Comparison of ENCODE assay signal across 16 cellular contexts in the genomic region with DNA sequence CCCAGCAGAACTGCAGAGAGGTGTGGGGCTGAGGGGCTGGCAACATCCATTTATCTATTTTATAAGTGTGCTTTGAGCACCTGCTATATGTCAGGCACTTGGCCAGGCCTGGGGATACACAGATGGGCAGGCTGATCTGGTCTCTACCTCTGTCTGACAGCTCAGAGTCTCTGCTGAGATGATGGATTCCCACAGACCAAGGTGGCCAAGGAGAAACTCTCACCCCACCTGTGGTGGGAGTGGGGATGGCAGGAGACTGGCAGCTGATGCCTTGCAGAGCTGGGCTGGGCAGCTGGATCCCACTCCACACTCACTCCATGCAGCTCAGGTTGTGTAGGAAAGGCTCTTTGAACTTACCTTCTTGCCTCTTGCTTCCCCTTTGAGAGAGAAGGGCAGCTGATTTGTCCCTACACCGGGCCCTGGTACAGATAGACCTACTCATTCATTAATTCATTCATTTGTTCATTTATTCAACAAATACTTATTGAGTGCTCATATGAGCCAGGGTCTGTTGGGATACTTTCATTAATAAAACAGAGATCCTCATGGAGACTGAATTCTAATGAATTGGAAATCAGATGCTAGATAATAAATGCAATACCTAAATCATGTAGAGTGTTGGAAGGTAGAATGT. TPM values are rescaled to one million over a fixed set of nuclear protein-coding genes. Genes with fewer than 3 reads are reported as not detected.
DNase-seq lines count a peak whose midpoint lies in the region; ATAC-seq and TF ChIP-seq lines count a peak whose summit lies in the region.
"Had no signal": no experiment of that assay in that cellular context is flagged by ENCODE, and none has a peak within 500 bp of the region (broad histone marks: within the 10 kb centered on the region; RNA-seq: fewer than 3 reads in every experiment).

No MANE protein-coding gene starts in this region.

- H3K27ac Mint-ChIP-seq in activated CD8-positive, alpha-beta T cell treated with anti-CD3 and anti-CD28 coated beads, Interleukin-2, amount 10 ng/mL, durations not matched to agents 7 days and 5 days, result no peak overlapping the region
- no peak overlapping the region for H3K27ac Mint-ChIP-seq in CD4-positive, alpha-beta T cell
- H3K27ac Mint-ChIP-seq in CD14-positive monocyte, result peak overlapping the region in 1 of 7 donors; percentile 11
- H3K27ac Mint-ChIP-seq: activated naive CD8-positive, alpha-beta T cell treated with anti-CD3 and anti-CD28 coated beads for 36 hours; CD8-positive, alpha-beta T cell had no signal

- intact Hi-C loops in CD4-positive, alpha-beta T cell (cut with DNase I, micrococcal nuclease), result no loop called here
- intact Hi-C loops in CD14-positive monocyte (cut with micrococcal nuclease), result no loop called here

- peaks cover 0 to 3% of the 10 kb centered on the region in 2 experiments for H3K27me3 ChIP-seq in mesenchymal stem cell (ENCODE audit: control insufficient read depth in 1 of 2, insufficient read depth in 1 of 2, low read length in 2 of 2)
- no peaks in the 10 kb centered on the region for H3K27me3 ChIP-seq in CD4-positive, alpha-beta T cell (ENCODE audit: control insufficient read depth, insufficient read depth, low read length)
- H3K27me3 ChIP-seq: right atrium auricular region had no signal

- no peak overlapping the region for H3K23ac ChIP-seq in mesenchymal stem cell (ENCODE audit: low read length in 2 of 2)

- H3K4me3 ChIP-seq in mesenchymal stem cell (ENCODE audit: insufficient read depth in 1 of 2, low read depth in 1 of 2, low read length in 2 of 2), result no peak overlapping the region
- H3K4me3 ChIP-seq: right atrium auricular region had no signal

- H2BK12ac ChIP-seq in mesenchymal stem cell (ENCODE audit: low read length in 2 of 2), result no peak overlapping the region

- no peak overlapping the region for H2AFZ ChIP-seq in mesenchymal stem cell (ENCODE audit: low read depth, low read length)

- H3K27me3 Mint-ChIP-seq in activated CD8-positive, alpha-beta T cell treated with anti-CD3 and anti-CD28 coated beads, Interleukin-2, amount 10 ng/mL, durations not matched to agents 7 days and 5 days (ENCODE audit: low read depth), result peaks cover 13% of the 10 kb centered on the region
- peaks cover 17% of the 10 kb centered on the region for H3K27me3 Mint-ChIP-seq in CD4-positive, alpha-beta T cell
- H3K27me3 Mint-ChIP-seq in CD14-positive monocyte (ENCODE audit: low read depth in 3 of 3), result peaks cover 24 to 45% (median 34%) of the 10 kb centered on the region in 3 donors

- H2BK15ac ChIP-seq in mesenchymal stem cell (ENCODE audit: low read depth, poor library complexity, severe bottlenecking), result no peak overlapping the region

- H3K4me1 Mint-ChIP-seq in activated CD8-positive, alpha-beta T cell treated with anti-CD3 and anti-CD28 coated beads, Interleukin-2, amount 10 ng/mL, durations not matched to agents 7 days and 5 days (ENCODE audit: low read depth), result peaks cover 11% of the 10 kb centered on the region
- H3K4me1 Mint-ChIP-seq in CD4-positive, alpha-beta T cell (ENCODE audit: low read depth), result no peaks in the 10 kb centered on the region
- peaks cover 23% of the 10 kb centered on the region for H3K4me1 Mint-ChIP-seq in CD14-positive monocyte

- no peak overlapping the region for H4K91ac ChIP-seq in mesenchymal stem cell (ENCODE audit: low read length)

- H3K4me3 Mint-ChIP-seq in activated CD8-positive, alpha-beta T cell treated with anti-CD3 and anti-CD28 coated beads, Interleukin-2, amount 10 ng/mL, durations not matched to agents 7 days and 5 days, result no peak overlapping the region
- H3K4me3 Mint-ChIP-seq in CD4-positive, alpha-beta T cell, result no peak overlapping the region
- peak overlapping the region in 1 of 2 donors; percentile 61 for H3K4me3 Mint-ChIP-seq in CD14-positive monocyte
- H3K4me3 Mint-ChIP-seq: activated naive CD8-positive, alpha-beta T cell treated with anti-CD3 and anti-CD28 coated beads for 36 hours; CD8-positive, alpha-beta T cell; naive thymus-derived CD8-positive, alpha-beta T cell had no signal

- H3K27ac ChIP-seq in mesenchymal stem cell (ENCODE audit: low read length, poor library complexity, severe bottlenecking), result no peak overlapping the region
- H3K27ac ChIP-seq in CD4-positive, alpha-beta T cell (ENCODE audit: low read depth, low read length), result no peak overlapping the region
- H3K27ac ChIP-seq: right atrium auricular region had no signal

- H3K14ac ChIP-seq in mesenchymal stem cell (ENCODE audit: low read length in 2 of 2), result no peak overlapping the region

- no peak overlapping the region for H3K18ac ChIP-seq in mesenchymal stem cell (ENCODE audit: low read depth in 1 of 2, low read length in 2 of 2)

- H3K9me3 ChIP-seq in mesenchymal stem cell (ENCODE audit: control insufficient read depth, low read length), result no peaks in the 10 kb centered on the region
- H3K9me3 ChIP-seq in CD4-positive, alpha-beta T cell (ENCODE audit: control insufficient read depth, low read length), result no peaks in the 10 kb centered on the region
- H3K9me3 ChIP-seq: right atrium auricular region had no signal

- H3K4me2 ChIP-seq in mesenchymal stem cell (ENCODE audit: low read length, poor library complexity, severe bottlenecking), result no peak overlapping the region

- H3K36me3 ChIP-seq in mesenchymal stem cell (ENCODE audit: control insufficient read depth in 1 of 2, insufficient read depth in 2 of 2, low read depth in 1 of 2, low read length in 2 of 2), result peaks cover 11 to 26% of the 10 kb centered on the region in 2 experiments
- H3K36me3 ChIP-seq: right atrium auricular region had no signal

- H3K79me1 ChIP-seq in mesenchymal stem cell (replicated peaks; ENCODE audit: low read length, poor library complexity, severe bottlenecking), result peaks cover 37% of the 10 kb centered on the region

- TF ChIP-seq CTCF in CD4-positive, alpha-beta T cell (IDR thresholded peaks at IDR 0.05), result no peak
- TF ChIP-seq CTCF in CD14-positive monocyte (IDR thresholded peaks at IDR 0.05), result no peak

- no peak overlapping the region for H3K9ac ChIP-seq in mesenchymal stem cell (ENCODE audit: low read length)

- POLR2A ChIA-PET in activated CD8-positive, alpha-beta T cell treated with anti-CD3 and anti-CD28 coated beads, Interleukin-2, amount 10 ng/mL, durations not matched to agents 7 days and 5 days (lab: Charles Lee), result no interaction called here
- POLR2A ChIA-PET in CD4-positive, alpha-beta T cell (lab: Charles Lee), result no interaction called here

- peak; percentile 57 for ATAC-seq in activated CD8-positive, alpha-beta T cell treated with anti-CD3 and anti-CD28 coated beads, Interleukin-2, amount 10 ng/mL, durations not matched to agents 7 days and 5 days
- ATAC-seq in CD4-positive, alpha-beta T cell (ENCODE audit: poor library complexity), result no peak
- ATAC-seq: CD8-positive, alpha-beta T cell; naive thymus-derived CD8-positive, alpha-beta T cell had no signal

- H4K8ac ChIP-seq in mesenchymal stem cell (ENCODE audit: low read length), result no peak overlapping the region

- no peak overlapping the region for H2BK5ac ChIP-seq in mesenchymal stem cell (ENCODE audit: low read depth, low read length, poor library complexity, severe bottlenecking)

- WGBS in mesenchymal stem cell, result 71% methylated on average over 1 of the region's 1 CpG

- no peak overlapping the region for H2BK120ac ChIP-seq in mesenchymal stem cell (ENCODE audit: low read depth, low read length)

- CTCF ChIA-PET in activated CD8-positive, alpha-beta T cell treated with anti-CD3 and anti-CD28 coated beads, Interleukin-2, amount 10 ng/mL, durations not matched to agents 7 days and 5 days (lab: Charles Lee), result interaction anchor here (1.1 kb wide), 1 partner anchor 12 kb away, joined by 3 read pairs; no protein-coding TSS in a partner anchor
- CTCF ChIA-PET in CD4-positive, alpha-beta T cell (lab: Charles Lee), result interaction anchor here (0.6 kb wide), 1 partner anchor 746 kb away, joined by 3 read pairs; no protein-coding TSS in a partner anchor

- H3K9me3 Mint-ChIP-seq in activated CD8-positive, alpha-beta T cell treated with anti-CD3 and anti-CD28 coated beads, Interleukin-2, amount 10 ng/mL, durations not matched to agents 7 days and 5 days (ENCODE audit: insufficient read depth), result no peaks in the 10 kb centered on the region
- no peaks in the 10 kb centered on the region for H3K9me3 Mint-ChIP-seq in CD4-positive, alpha-beta T cell
- H3K9me3 Mint-ChIP-seq in CD14-positive monocyte, result peaks cover 0 to 2% (median 0%) of the 10 kb centered on the region in 7 donors
- H3K9me3 Mint-ChIP-seq: activated naive CD8-positive, alpha-beta T cell treated with anti-CD3 and anti-CD28 coated beads for 36 hours; CD8-positive, alpha-beta T cell; naive thymus-derived CD8-positive, alpha-beta T cell had no signal

- H2AK5ac ChIP-seq in mesenchymal stem cell (ENCODE audit: low read length, severe bottlenecking), result peak overlapping the region; percentile 8

- H3K36me3 Mint-ChIP-seq in activated CD8-positive, alpha-beta T cell treated with anti-CD3 and anti-CD28 coated beads, Interleukin-2, amount 10 ng/mL, durations not matched to agents 7 days and 5 days (ENCODE audit: low read depth), result no peaks in the 10 kb centered on the region
- no peaks in the 10 kb centered on the region for H3K36me3 Mint-ChIP-seq in CD4-positive, alpha-beta T cell (ENCODE audit: low read depth)
- no peaks in the 10 kb centered on the region for H3K36me3 Mint-ChIP-seq in CD14-positive monocyte
- H3K36me3 Mint-ChIP-seq: activated naive CD8-positive, alpha-beta T cell treated with anti-CD3 and anti-CD28 coated beads for 36 hours; CD8-positive, alpha-beta T cell; naive thymus-derived CD8-positive, alpha-beta T cell had no signal

- peaks cover 41% of the 10 kb centered on the region for H3K4me1 ChIP-seq in mesenchymal stem cell (ENCODE audit: control insufficient read depth, insufficient read depth, low read depth, low read length)

- peak; percentile 18 for DNase-seq in COLO668 (lab: John Stamatoyannopoulos, UW; ENCODE audit: unreplicated experiment)
- peak; percentile 50 for DNase-seq in HuH-7 (ENCODE audit: low spot score)
- DNase-seq in activated CD8-positive, alpha-beta T cell treated with anti-CD3 and anti-CD28 coated beads, Interleukin-2, amount 10 ng/mL, durations not matched to agents 7 days and 5 days, result no peak
- no peak for DNase-seq in mesenchymal stem cell
- no peak for DNase-seq in CD4-positive, alpha-beta T cell
- no peak for DNase-seq in CD14-positive monocyte (ENCODE audit: low spot score)
- DNase-seq in DMS79 (lab: John Stamatoyannopoulos, UW), result no peak
- DNase-seq: activated naive CD8-positive, alpha-beta T cell treated with anti-CD3 and anti-CD28 coated beads for 36 hours; CD8-positive, alpha-beta T cell; SHP77 treated with DMSO at 0.1 percent for 48 hours had no signal

- no peak overlapping the region for H3K4ac ChIP-seq in mesenchymal stem cell (ENCODE audit: low read depth in 1 of 2, low read length in 2 of 2)

RNA-seq across cellular contexts. Expression of a gene that starts 9.0 kb away (rescaled TPM):
- not detected for total RNA-seq in activated CD8-positive, alpha-beta T cell treated with anti-CD3 and anti-CD28 coated beads, Interleukin-2, amount 10 ng/mL, durations not matched to agents 7 days and 5 days
- polyA plus RNA-seq in mesenchymal stem cell (2013, experiment 1 of 2), result 8.4 TPM
- 9.3 TPM for polyA plus RNA-seq in mesenchymal stem cell (2013, experiment 2 of 2)
- not detected for total RNA-seq in CD4-positive, alpha-beta T cell
- 1 to 10 TPM in 1 of 2 donors, not detected in 1; 1.1 TPM for polyA plus RNA-seq in CD14-positive monocyte
- total RNA-seq: activated naive CD8-positive, alpha-beta T cell treated with anti-CD3 and anti-CD28 coated beads for 36 hours; CD8-positive, alpha-beta T cell; dermis microvascular lymphatic vessel endothelial cell; naive thymus-derived CD8-positive, alpha-beta T cell had no signal
- polyA plus RNA-seq: naive thymus-derived CD8-positive, alpha-beta T cell had no signal

RNA-seq across cellular contexts. Expression of a gene that starts 39.1 kb away (rescaled TPM):
- not detected for total RNA-seq in activated CD8-positive, alpha-beta T cell treated with anti-CD3 and anti-CD28 coated beads, Interleukin-2, amount 10 ng/mL, durations not matched to agents 7 days and 5 days
- 0.58 TPM for polyA plus RNA-seq in mesenchymal stem cell (2013, experiment 1 of 2)
- 0.75 TPM for polyA plus RNA-seq in mesenchymal stem cell (2013, experiment 2 of 2)
- not detected for total RNA-seq in CD4-positive, alpha-beta T cell
- polyA plus RNA-seq in CD14-positive monocyte, result under 1 TPM; 0.16 to 0.52 TPM
- total RNA-seq: activated naive CD8-positive, alpha-beta T cell treated with anti-CD3 and anti-CD28 coated beads for 36 hours; CD8-positive, alpha-beta T cell; dermis microvascular lymphatic vessel endothelial cell; frontal cortex; naive thymus-derived CD8-positive, alpha-beta T cell; NCI-H460; right atrium auricular region had no signal
- polyA plus RNA-seq: keratinocyte; naive thymus-derived CD8-positive, alpha-beta T cell had no signal

RNA-seq across cellular contexts. Expression of a gene that starts 50.0 kb away (rescaled TPM):
- total RNA-seq in activated CD8-positive, alpha-beta T cell treated with anti-CD3 and anti-CD28 coated beads, Interleukin-2, amount 10 ng/mL, durations not matched to agents 7 days and 5 days, result not detected
- 2.1 TPM for polyA plus RNA-seq in mesenchymal stem cell (2013, experiment 1 of 2)
- 2.4 TPM for polyA plus RNA-seq in mesenchymal stem cell (2013, experiment 2 of 2)
- total RNA-seq in CD4-positive, alpha-beta T cell, result not detected
- polyA plus RNA-seq in CD14-positive monocyte, result under 1 TPM; 0.37 to 0.43 TPM
- total RNA-seq: activated naive CD8-positive, alpha-beta T cell treated with anti-CD3 and anti-CD28 coated beads for 36 hours; CD8-positive, alpha-beta T cell; frontal cortex; naive thymus-derived CD8-positive, alpha-beta T cell; NCI-H460 had no signal
- polyA plus RNA-seq: naive thymus-derived CD8-positive, alpha-beta T cell had no signal

RNA-seq across cellular contexts. Expression of a gene that starts 50.7 kb away (rescaled TPM):
- total RNA-seq in activated CD8-positive, alpha-beta T cell treated with anti-CD3 and anti-CD28 coated beads, Interleukin-2, amount 10 ng/mL, durations not matched to agents 7 days and 5 days, result not detected
- polyA plus RNA-seq in mesenchymal stem cell (2013, experiment 1 of 2), result not detected
- polyA plus RNA-seq in mesenchymal stem cell (2013, experiment 2 of 2), result not detected
- total RNA-seq in CD4-positive, alpha-beta T cell, result not detected
- not detected for polyA plus RNA-seq in CD14-positive monocyte
- total RNA-seq: activated naive CD8-positive, alpha-beta T cell treated with anti-CD3 and anti-CD28 coated beads for 36 hours; CD8-positive, alpha-beta T cell; dermis microvascular lymphatic vessel endothelial cell; naive thymus-derived CD8-positive, alpha-beta T cell; NCI-H460; right atrium auricular region had no signal
- polyA plus RNA-seq: keratinocyte; naive thymus-derived CD8-positive, alpha-beta T cell had no signal

Comparison
In these comparisons a context has a peak if more than half of its experiments do, and no peak if none do; other contexts are left out.
1. DNase-seq: peak in COLO668 (single experiment) and HuH-7 (single experiment); none in activated CD8-positive, alpha-beta T cell treated with anti-CD3 and anti-CD28 coated beads, Interleukin-2, amount 10 ng/mL, durations not matched to agents 7 days and 5 days (single experiment), mesenchymal stem cell (single experiment), CD4-positive, alpha-beta T cell (0 of 10), CD14-positive monocyte (single experiment) and DMS79 (single experiment).